Comparison of ENCODE assay signal across 8 cellular contexts in the genomic region with DNA sequence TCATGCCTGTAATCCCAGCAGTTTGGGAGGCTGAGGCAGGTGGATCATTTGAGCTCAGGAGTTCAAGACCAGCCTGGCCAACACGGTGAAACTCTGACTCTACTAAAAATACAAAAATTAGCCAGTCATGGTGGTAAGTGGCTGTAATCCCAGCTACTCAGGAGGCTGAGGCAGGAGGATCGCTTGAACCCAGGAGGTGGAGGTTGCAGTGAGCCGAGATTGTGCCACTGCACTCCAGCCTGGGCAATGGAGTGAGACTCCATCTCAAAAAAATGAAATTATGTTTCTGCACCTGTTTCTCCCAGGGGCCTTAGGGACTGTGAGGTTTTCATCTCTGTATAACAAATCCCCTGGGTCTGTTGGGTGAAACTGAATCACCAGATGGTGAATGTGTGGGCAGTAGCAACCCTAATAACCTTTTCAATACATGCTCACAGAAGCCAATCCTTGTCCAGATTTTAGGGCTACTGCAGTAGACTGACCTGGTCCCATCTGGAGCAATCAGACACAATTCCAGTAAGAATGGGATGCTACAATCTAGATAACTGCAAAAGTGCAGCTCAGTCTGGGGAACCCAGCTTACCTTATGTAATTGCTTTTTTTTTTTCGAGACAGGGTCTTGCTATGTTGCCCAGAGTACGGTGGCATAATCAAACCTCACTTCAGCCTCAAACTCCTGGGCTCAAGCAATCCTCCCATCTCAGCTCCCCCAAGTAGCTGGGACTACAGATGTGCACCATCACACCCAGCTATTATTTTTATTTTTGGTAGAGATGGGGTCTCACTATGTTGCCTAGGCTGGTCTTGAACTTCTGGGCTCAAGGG. TPM values are rescaled to one million over a fixed set of nuclear protein-coding genes. Genes with fewer than 3 reads are reported as not detected.
A peak's percentile ranks its signal among the peaks of the same experiment; 100 is the strongest.
DNase-seq lines count a peak whose midpoint lies in the region; ATAC-seq and TF ChIP-seq lines count a peak whose summit lies in the region.
"Not testable (repeated sequence)": the region's sequence is repeated elsewhere in the genome, so short reads cannot be mapped to it uniquely, and the experiment has no call there.

No MANE protein-coding gene starts in this region.

- not testable (repeated sequence) for H3K36me3 ChIP-seq in spleen

- H3K9me3 ChIP-seq in spleen = not testable (repeated sequence)

- intact Hi-C loops in spleen (cut with DNase I; ENCODE audit: low total_unique reads) = not testable (repeated sequence)

- not testable (repeated sequence) for TF ChIP-seq POLR2A in spleen (IDR thresholded peaks at IDR 0.05)

- not testable (repeated sequence) for H3K27ac ChIP-seq in spleen

- 76 to 91% (median 81%) methylated on average over 5 of the region's 5 CpGs for WGBS in spleen, 5 donors

- peak; percentile 59 for DNase-seq in GM12865 (ENCODE audit: low read depth)
- DNase-seq in spleen = peak; percentile 4

- H3K4me1 ChIP-seq in spleen = peaks cover 0 to 14% (median 6%) of the 10 kb centered on the region in 6 donors

- peak; percentile 64 for ATAC-seq in GM18870 (IDR thresholded peaks at IDR 0.05; ENCODE audit: unreplicated experiment)
- peak; percentile 57 for ATAC-seq in GM19455 (IDR thresholded peaks at IDR 0.05; ENCODE audit: unreplicated experiment)
- peak; percentile 79 for ATAC-seq in GM21737 (IDR thresholded peaks at IDR 0.05; ENCODE audit: unreplicated experiment)
- peak; percentile 48 for ATAC-seq in HG02884 (IDR thresholded peaks at IDR 0.05; ENCODE audit: unreplicated experiment)
- peak; percentile 88 for ATAC-seq in HG03135 (IDR thresholded peaks at IDR 0.05; ENCODE audit: unreplicated experiment)
- ATAC-seq in HG03521 (IDR thresholded peaks at IDR 0.05; ENCODE audit: unreplicated experiment) = peak; percentile 66

- not testable (repeated sequence) for H3K27me3 ChIP-seq in spleen (replicated peaks in 1 of 7)

- H3K4me3 ChIP-seq in GM12865 (ENCODE audit: low read depth, low read length); spleen: not testable (repeated sequence)

- TF ChIP-seq CTCF in GM12865 (IDR thresholded peaks at IDR 0.05; ENCODE audit: insufficient read depth, low read depth, low read length, missing control alignments); spleen (IDR thresholded peaks at IDR 0.05 in 8 of 11, conservative IDR thresholded peaks at IDR 0.05 in 3 of 11): not testable (repeated sequence)

RNA-seq across cellular contexts. Expression of gene RAD54L2, which starts 17.4 kb away (rescaled TPM):
- total RNA-seq in spleen = 10 to 100 TPM; 22.8 to 36.7 (median 32.4) TPM
- polyA plus RNA-seq in spleen = 1 to 10 TPM; 1.4 to 4.3 (median 2.2) TPM

RNA-seq across cellular contexts. Expression of gene DCAF1, which starts 21.3 kb away (rescaled TPM):
- total RNA-seq in spleen = 10 to 100 TPM; 22.2 to 27.4 (median 24.1) TPM
- 1 to 10 TPM; 7.0 to 9.0 (median 7.2) TPM for polyA plus RNA-seq in spleen
